ENCODE assay signal across 8 cellular contexts in the genomic region with DNA sequence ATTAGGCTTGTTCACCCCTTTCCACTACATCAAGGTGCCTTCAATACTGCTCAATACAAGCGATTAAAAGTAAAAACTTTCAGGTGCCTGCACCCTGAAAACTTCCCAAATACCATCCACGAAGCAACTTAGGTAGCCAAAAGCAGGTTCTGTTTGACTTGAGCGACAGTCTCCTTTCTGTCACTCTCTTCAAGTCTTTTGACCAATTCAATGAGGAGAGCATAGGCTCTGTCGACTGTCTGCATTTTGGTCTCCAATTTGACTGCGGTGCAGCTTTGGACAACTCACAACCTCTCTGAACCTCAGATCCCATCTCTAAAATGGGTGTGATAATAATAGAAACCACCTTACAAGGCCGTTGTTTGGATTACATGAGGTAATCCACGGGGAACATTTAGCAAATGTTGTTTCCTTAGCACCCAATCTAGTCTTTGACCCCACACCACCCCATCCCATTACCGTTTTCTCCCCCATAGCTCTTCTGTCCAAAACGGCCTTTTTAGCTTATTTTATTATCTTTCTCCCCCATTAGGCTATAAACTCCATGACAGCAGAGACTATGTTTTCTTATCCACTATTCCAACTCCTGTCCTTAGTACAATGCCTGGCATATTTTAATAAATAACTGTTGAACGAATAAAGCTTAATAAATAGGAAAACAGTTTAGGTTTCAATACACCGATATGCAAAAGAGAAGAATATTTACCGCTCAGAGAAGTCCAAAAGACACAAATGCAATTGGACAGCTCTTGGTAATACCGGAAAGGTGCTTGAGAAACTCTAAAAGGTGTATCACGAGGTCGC. TPM values are rescaled to one million over a fixed set of nuclear protein-coding genes. Genes with fewer than 3 reads are reported as not detected.
A peak's percentile ranks its signal among the peaks of the same experiment; 100 is the strongest.
DNase-seq lines count a peak whose midpoint lies in the region; ATAC-seq and TF ChIP-seq lines count a peak whose summit lies in the region.

No MANE protein-coding gene starts in this region.

- H3K27me3 Mint-ChIP-seq in MCF 10A (ENCODE audit: insufficient read depth, unreplicated experiment), result no peaks in the 10 kb centered on the region

- H3K4me1 ChIP-seq in right atrium auricular region, result peaks cover 0 to 25% of the 10 kb centered on the region in 2 donors
- peaks cover 27% of the 10 kb centered on the region for H3K4me1 ChIP-seq in mucosa of descending colon (ENCODE audit: low read depth)

- H3K9me3 ChIP-seq in right atrium auricular region (no peaks in the 10 kb centered on the region), mucosa of descending colon (no peaks in the 10 kb centered on the region)

- H3K4me1 Mint-ChIP-seq in MCF 10A (ENCODE audit: insufficient read depth, unreplicated experiment), result peaks cover 20% of the 10 kb centered on the region

- POLR2A ChIA-PET in MCF 10A (lab: Yijun Ruan, JAX), result interaction anchor here (0.6 to 8.0 kb wide), 26 partner anchors 7 to 549 kb away, joined by 3 to 173 read pairs (median 4); partner anchors contain the start of genes CEP20 and NDE1

- BruUV-seq in MCF 10A (replicated peaks; lab: Mats Ljungman, UMichigan), result TSS peak; percentile 19

- H3K27ac Mint-ChIP-seq in MCF 10A (ENCODE audit: low read depth, unreplicated experiment), result peak overlapping the region; percentile 97

- H3K36me3 ChIP-seq in right atrium auricular region (peaks cover 21% of the 10 kb centered on the region), mucosa of descending colon (ENCODE audit: low read depth) (no peaks in the 10 kb centered on the region)

- intact Hi-C loops in Right ventricle myocardium superior (cut with DNase I) (no loop called here), MCF 10A (cut with micrococcal nuclease) (loop anchor here (1.0 kb wide), 2 partner anchors 40 to 62 kb away; no protein-coding TSS in a partner anchor), mucosa of descending colon (cut with DNase I, micrococcal nuclease) (no loop called here)

- TF ChIP-seq CTCF in right atrium auricular region (IDR thresholded peaks at IDR 0.05) (no peak), MCF 10A (IDR thresholded peaks at IDR 0.05; ENCODE audit: unreplicated experiment) (no peak), mucosa of descending colon (IDR thresholded peaks at IDR 0.05) (no peak)

- H3K36me3 Mint-ChIP-seq in MCF 10A (ENCODE audit: insufficient read depth, unreplicated experiment), result peaks cover 30% of the 10 kb centered on the region

- peak overlapping the region; percentile 99 for H3K27ac ChIP-seq in right atrium auricular region

- no peaks in the 10 kb centered on the region for H3K27me3 ChIP-seq in right atrium auricular region

- CTCF ChIA-PET in MCF 10A (lab: Yijun Ruan, JAX), result interaction anchor here (0.5 to 2.5 kb wide), 19 partner anchors 10 to 1071 kb away, joined by 3 to 17 read pairs (median 4); no protein-coding TSS in a partner anchor

- H3K9me3 Mint-ChIP-seq in MCF 10A (ENCODE audit: unreplicated experiment), result no peaks in the 10 kb centered on the region

- DNase-seq in right atrium auricular region (ENCODE audit: low spot score) (no peak), Right ventricle myocardium superior (no peak), MCF 10A (ENCODE audit: unreplicated experiment) (peak; percentile 4), mucosa of descending colon (no peak), H4 (ENCODE audit: low spot score) (no peak)

- H3K4me3 ChIP-seq in right atrium auricular region (peak overlapping the region; percentile 88 to 95), mucosa of descending colon (peak overlapping the region; percentile 80)

- peak overlapping the region; percentile 78 for H3K4me3 Mint-ChIP-seq in MCF 10A (ENCODE audit: unreplicated experiment)

- ATAC-seq in Right ventricle myocardium superior (ENCODE audit: poor library complexity) (no peak), mucosa of descending colon (no peak), GM18505 (IDR thresholded peaks at IDR 0.05; ENCODE audit: unreplicated experiment) (no peak), HG02571 (IDR thresholded peaks at IDR 0.05; ENCODE audit: unreplicated experiment) (no peak), GM18870 (IDR thresholded peaks at IDR 0.05; ENCODE audit: unreplicated experiment) (no peak)

- no peak for TF ChIP-seq POLR2A in GM18505 (IDR thresholded peaks at IDR 0.05; ENCODE audit: borderline replicate concordance, extremely low read depth, insufficient read depth, insufficient read length)

RNA-seq across cellular contexts. Expression of gene MARF1, which starts 1.0 kb away (rescaled TPM):
- total RNA-seq in right atrium auricular region (10 to 100 TPM; 17.1 to 24.8 TPM), Right ventricle myocardium superior (45.2 TPM), MCF 10A (2022) (48.1 and 56.2 TPM in 2 replicates), mucosa of descending colon (100 to 1,000 TPM in 1 of 3 donors, 10 to 100 TPM in 2; 60.1 to 162 (median 90.9) TPM)
- total RNA-seq in H4 (2014; rRNA removed; shearing (Covaris generic)), result 3.4 and 4.8 TPM in 2 replicates

RNA-seq across cellular contexts. Expression of gene NDE1, which starts 8.1 kb away (rescaled TPM):
- total RNA-seq in right atrium auricular region, result 10 to 100 TPM; 12.5 to 18.6 TPM
- total RNA-seq in Right ventricle myocardium superior, result 12.6 TPM
- 121 and 162 TPM in 2 replicates for total RNA-seq in MCF 10A (2022)
- 10 to 100 TPM; 27.2 to 46.6 (median 33.9) TPM for total RNA-seq in mucosa of descending colon
- total RNA-seq in H4 (2014; rRNA removed; shearing (Covaris generic)), result 19.7 and 20.4 TPM in 2 replicates
